Comparison of ENCODE assay signal across 8 cellular contexts in genomic region chr7:26202019-26202985, GRCh38. TPM values are rescaled to one million over a fixed set of nuclear protein-coding genes. Genes with fewer than 3 reads are reported as not detected.
A peak's percentile ranks its signal among the peaks of the same experiment; 100 is the strongest.
DNase-seq lines count a peak whose midpoint lies in the region; ATAC-seq and TF ChIP-seq lines count a peak whose summit lies in the region.

No MANE protein-coding gene starts in this region.

- peaks cover 89% of the 10 kb centered on the region for H3K79me2 ChIP-seq in SK-N-SH (ENCODE audit: insufficient read depth)

- POLR2A ChIA-PET in SK-N-SH (lab: Yijun Ruan, JAX) = interaction anchor here (0.8 to 5.7 kb wide), 7 partner anchors 8 to 53 kb away, joined by 3 to 51 read pairs (median 3); partner anchors contain the start of gene NFE2L3

- no peak for TF ChIP-seq CTCF in GM12865 (IDR thresholded peaks at IDR 0.05; ENCODE audit: insufficient read depth, low read depth, low read length, missing control alignments)
- no peak for TF ChIP-seq CTCF in SK-N-SH (IDR thresholded peaks at IDR 0.05)

- peaks cover 78% of the 10 kb centered on the region for H4K20me1 ChIP-seq in SK-N-SH (ENCODE audit: insufficient read depth)

- peak; percentile 3 for ATAC-seq in HG03095 (IDR thresholded peaks at IDR 0.05; ENCODE audit: unreplicated experiment)
- no peak for ATAC-seq in HG03442 (IDR thresholded peaks at IDR 0.05; ENCODE audit: unreplicated experiment)

- WGBS in SK-N-SH (ENCODE audit: low lambda C conversion rate) = under 1% methylated on average over 32 of the region's 68 CpGs

- H3K27me3 ChIP-seq in SK-N-SH (ENCODE audit: insufficient read depth) = no peaks in the 10 kb centered on the region

- no peaks in the 10 kb centered on the region for H3K9me2 ChIP-seq in SK-N-SH

- peaks cover 12 to 20% of the 10 kb centered on the region in 2 experiments; a peak in 3 of 4 replicates for H3K4me1 ChIP-seq in SK-N-SH (ENCODE audit: control insufficient read depth in 1 of 2, insufficient read depth in 2 of 2, low read depth in 1 of 2, low read length in 1 of 2)

- H3F3A ChIP-seq in SK-N-SH (replicated peaks; ENCODE audit: insufficient read depth) = peaks cover 33% of the 10 kb centered on the region

- peaks cover 58 to 59% of the 10 kb centered on the region in 2 experiments for H3K36me3 ChIP-seq in SK-N-SH (replicated peaks in 1 of 2; ENCODE audit: control insufficient read depth in 1 of 2, insufficient read depth in 2 of 2, low read length in 1 of 2)

- H3K9ac ChIP-seq in SK-N-SH = peak overlapping the region; percentile 97

- peak overlapping the region; percentile 77 for H3K4me2 ChIP-seq in SK-N-SH

- H3K27ac ChIP-seq in SK-N-SH (ENCODE audit: low read depth in 2 of 2, low read length in 1 of 2) = peak overlapping the region; percentile 99 to 100
- H3K27ac ChIP-seq in angular gyrus (ENCODE audit: low read depth, low read length) = peak overlapping the region; percentile 97

- H3K9me3 ChIP-seq in SK-N-SH = no peaks in the 10 kb centered on the region

- no peak; a peak in 1 of 4 replicates for TF ChIP-seq EP300 in SK-N-SH (IDR thresholded peaks at IDR 0.05; ENCODE audit: borderline replicate concordance in 1 of 2, low read depth in 1 of 2, low read length in 1 of 2)

- H3K4me3 ChIP-seq in GM12865 (ENCODE audit: low read depth, low read length) (peak overlapping the region; percentile 93), SK-N-SH (ENCODE audit: low read depth in 2 of 2, low read length in 1 of 2) (peak overlapping the region; percentile 79 to 100)

- CTCF ChIA-PET in SK-N-SH (lab: Yijun Ruan, JAX) = interaction anchor here (0.8 to 3.9 kb wide), 8 partner anchors 10 to 466 kb away, joined by 3 to 20 read pairs (median 5); no protein-coding TSS in a partner anchor

- DNase-seq in GM12865 (ENCODE audit: low read depth) (peak; percentile 66), SK-N-SH (peak; percentile 85), hypothalamus (lab: John Stamatoyannopoulos, UW) (peak in 47 of 51 donors; percentile 11 to 85 (median 53)), renal cortical epithelial cell (ENCODE audit: low read depth) (peak; percentile 35), NCI-H187 treated with DMSO at 0.1 percent for 48 hours (lab: John Stamatoyannopoulos, UW) (no peak)

- no peak for TF ChIP-seq RAD21 in SK-N-SH (IDR thresholded peaks at IDR 0.05; ENCODE audit: low read length)

- H2AFZ ChIP-seq in SK-N-SH (ENCODE audit: low read depth) = no peak overlapping the region

TF ChIP-seq in SK-N-SH, 30 proteins besides CTCF, POLR2A, EP300 and RAD21:
- no peak for TF ChIP-seq POLR2AphosphoS5 (IDR thresholded peaks at IDR 0.05; ENCODE audit: low read depth, low read length)
- no peak for TF ChIP-seq ZBTB33 (IDR thresholded peaks at IDR 0.05; ENCODE audit: borderline replicate concordance, low read depth)
- no peak for TF ChIP-seq FOXJ3 (CRISPR knock-in tag; IDR thresholded peaks at IDR 0.05)
- TF ChIP-seq MAX (IDR thresholded peaks at IDR 0.05; ENCODE audit: low read depth) = peak; percentile 48; the same call in 1 of the 2 replicates
- TF ChIP-seq GABPA (IDR thresholded peaks at IDR 0.05; ENCODE audit: low read depth) = no peak
- TF ChIP-seq MXI1 (IDR thresholded peaks at IDR 0.05; ENCODE audit: low read depth, low read length) = peak; percentile 73
- peak; percentile 12 for TF ChIP-seq CHD2 (IDR thresholded peaks at IDR 0.05; ENCODE audit: low read length, partially characterized antibody)
- 0 out of 2 replicates have a peak, but pooled peaks have one; percentile 4 for TF ChIP-seq REST (IDR thresholded peaks at IDR 0.05; ENCODE audit: low read depth, low read length)
- TF ChIP-seq EZH2phosphoT487 (IDR thresholded peaks at IDR 0.05; ENCODE audit: borderline replicate concordance, low read depth) = no peak

RNA-seq across cellular contexts. Expression of gene CBX3, which starts 0.8 kb away (rescaled TPM):
- 97.0 and 119 TPM in 2 replicates for polyA plus RNA-seq in SK-N-SH (2012; rRNA removed)
- 154 and 237 TPM in 2 replicates for polyA plus RNA-seq in SK-N-SH (2012; cell fraction: cytosol; rRNA removed)
- polyA plus RNA-seq in SK-N-SH (2012; cell fraction: nucleus; rRNA removed) = 109 and 121 TPM in 2 replicates
- total RNA-seq in renal cortical epithelial cell = 124 and 212 TPM in 2 replicates

RNA-seq across cellular contexts. Expression of gene HNRNPA2B1, which starts 1.8 kb away (rescaled TPM):
- polyA plus RNA-seq in SK-N-SH (2012; rRNA removed) = 459 and 483 TPM in 2 replicates
- 594 and 844 TPM in 2 replicates for polyA plus RNA-seq in SK-N-SH (2012; cell fraction: cytosol; rRNA removed)
- polyA plus RNA-seq in SK-N-SH (2012; cell fraction: nucleus; rRNA removed) = 318 and 483 TPM in 2 replicates
- total RNA-seq in renal cortical epithelial cell = 72.9 and 220 TPM in 2 replicates

RNA-seq across cellular contexts. Expression of gene NFE2L3, which starts 50.3 kb away (rescaled TPM):
- 36.1 and 50.8 TPM in 2 replicates for polyA plus RNA-seq in SK-N-SH (2012; rRNA removed)
- polyA plus RNA-seq in SK-N-SH (2012; cell fraction: cytosol; rRNA removed) = 50.3 and 55.0 TPM in 2 replicates
- polyA plus RNA-seq in SK-N-SH (2012; cell fraction: nucleus; rRNA removed) = 20.3 and 41.3 TPM in 2 replicates
- 49.2 and 94.1 TPM in 2 replicates for total RNA-seq in renal cortical epithelial cell
